ENCODE assay signal across 22 cellular contexts in genomic region chr5:66929995-66930394, GRCh38.
"Had no signal": no experiment of that assay in that cellular context is flagged by ENCODE, and none has a peak within 500 bp of the region (broad histone marks: within the 10 kb centered on the region; RNA-seq: fewer than 3 reads in every experiment).

No MANE protein-coding gene starts in this region.

- DNase-seq: cortex of kidney; dorsolateral prefrontal cortex; effector CD8-positive, alpha-beta T cell; foreskin melanocyte; heart right ventricle; hypothalamus; islet precursor cell; mammary epithelial cell; nucleus accumbens; pancreas; right cardiac atrium; small intestine; stimulated activated CD4-positive, alpha-beta T cell treated with anti-CD3 and anti-CD28 coated beads, Interleukin-12 subunit alpha, Interleukin-12 subunit beta, amount 100 ng/mL, for 4 hours; stimulated activated naive CD8-positive, alpha-beta T cell treated with anti-CD3 and anti-CD28 coated beads, Interleukin-15, Interleukin-2, amounts not matched to agents 100 U/mL and 50 U/mL, for 24 hours; thyroid gland had no signal

- H3K9me3 Mint-ChIP-seq: natural killer cell treated with Interleukin-12 subunit alpha and Interleukin-12 subunit beta and Interleukin-15 and Interleukin-18, amount 100 ng/mL, for 72 hours; neural progenitor cell had no signal

- H3K4me3 Mint-ChIP-seq: natural killer cell treated with Interleukin-12 subunit alpha and Interleukin-12 subunit beta and Interleukin-15 and Interleukin-18, amount 100 ng/mL, for 72 hours; neural progenitor cell; type B pancreatic cell had no signal

- H3K27me3 ChIP-seq: dorsolateral prefrontal cortex, heart right ventricle, neural progenitor cell, pancreas, suprapubic skin, thyroid gland had no signal

- H3K4me2 ChIP-seq: neural progenitor cell had no signal

- H2AFZ ChIP-seq: neural progenitor cell had no signal

- H3K36me3 Mint-ChIP-seq: natural killer cell treated with Interleukin-12 subunit alpha and Interleukin-12 subunit beta and Interleukin-15 and Interleukin-18, amount 100 ng/mL, for 72 hours; neural progenitor cell; type B pancreatic cell had no signal

- FAIRE-seq: pancreas, small intestine, urothelium cell line had no signal

- ATAC-seq: heart right ventricle; left lobe of liver; natural killer cell treated with Interleukin-12 subunit alpha and Interleukin-12 subunit beta and Interleukin-15 and Interleukin-18, amount 100 ng/mL, for 72 hours; pancreas; right cardiac atrium; stimulated activated naive CD8-positive, alpha-beta T cell treated with anti-CD3 and anti-CD28 coated beads, Interleukin-15, Interleukin-2, amounts not matched to agents 100 U/mL and 50 U/mL, for 24 hours had no signal

- H3K9me3 ChIP-seq: heart right ventricle, pancreas, suprapubic skin, thyroid gland had no signal

- H3K27ac Mint-ChIP-seq: natural killer cell treated with Interleukin-12 subunit alpha and Interleukin-12 subunit beta and Interleukin-15 and Interleukin-18, amount 100 ng/mL, for 72 hours; neural progenitor cell; progenitor cell of endocrine pancreas; type B pancreatic cell had no signal

- H3K27me3 Mint-ChIP-seq: progenitor cell of endocrine pancreas, type B pancreatic cell had no signal

- H3K4me3 ChIP-seq: dorsolateral prefrontal cortex, heart right ventricle, neural progenitor cell, pancreas, suprapubic skin, thyroid gland had no signal

- H3K36me3 ChIP-seq: heart right ventricle, neural progenitor cell, pancreas, suprapubic skin, thyroid gland had no signal

- H3K4me1 ChIP-seq: suprapubic skin, thyroid gland had no signal

- H3K27ac ChIP-seq: dorsolateral prefrontal cortex, heart right ventricle, neural progenitor cell, pancreas, suprapubic skin, thyroid gland had no signal

- H3K4me1 Mint-ChIP-seq: neural progenitor cell had no signal
